In genomic region chr10:19979628-19980027, GRCh38 we compare ENCODE assay signal across 31 cellular contexts.
"Had no signal": no experiment of that assay in that cellular context is flagged by ENCODE, and none has a peak within 500 bp of the region (broad histone marks: within the 10 kb centered on the region; RNA-seq: fewer than 3 reads in every experiment).

No MANE protein-coding gene starts in this region.

- H3K4me3 ChIP-seq: cardiac muscle cell, coronary artery, dorsolateral prefrontal cortex, heart left ventricle, thoracic aorta, uterus had no signal

- FAIRE-seq: TTC549 had no signal

- H3K9me3 Mint-ChIP-seq: activated CD4-positive, alpha-beta T cell treated with anti-CD3 and anti-CD28 coated beads, Interleukin-2, amount 10 ng/mL, durations not matched to agents 24 days and 14 days; activated naive CD4-positive, alpha-beta T cell treated with anti-CD3 and anti-CD28 coated beads, Interleukin-2, amount 50 U/mL, for 24 hours; activated T-helper 2 cell treated with anti-CD3 and anti-CD28 coated beads, Interferon-gamma antibody, Interleukin-2, Interleukin-4, amounts not matched to agents 10 μg/mL and 5 μg/mL and 100 μg/mL, durations not matched to agents 14 hours and 24 hours and 36 hours; T-helper 1 cell treated with Interleukin-12 subunit alpha and Interleukin-12 subunit beta and Interleukin-4 antibody, amounts not matched to agents 30 μg/mL and 1 μg/mL, for 36 hours; type B pancreatic cell had no signal

- H3K36me3 Mint-ChIP-seq: activated CD4-positive, alpha-beta memory T cell treated with anti-CD3 and anti-CD28 coated beads for 36 hours; activated naive CD4-positive, alpha-beta T cell treated with anti-CD3 and anti-CD28 coated beads, Interleukin-2, amount 50 U/mL, for 24 hours; memory B cell; natural killer cell treated with Interleukin-12 subunit alpha and Interleukin-12 subunit beta and Interleukin-15 and Interleukin-18, amount 100 ng/mL, for 72 hours had no signal

- H3K27me3 Mint-ChIP-seq: activated CD4-positive, alpha-beta memory T cell treated with anti-CD3 and anti-CD28 coated beads for 36 hours; activated CD4-positive, alpha-beta T cell treated with anti-CD3 and anti-CD28 coated beads, Interleukin-2, amount 10 ng/mL, durations not matched to agents 24 days and 14 days; activated naive CD4-positive, alpha-beta T cell treated with anti-CD3 and anti-CD28 coated beads, Interleukin-2, amount 50 U/mL, for 24 hours; activated naive CD8-positive, alpha-beta T cell treated with anti-CD3 and anti-CD28 coated beads, Interleukin-2, amount 50 U/mL, for 24 hours; effector memory CD8-positive, alpha-beta T cell; memory B cell; natural killer cell treated with Interleukin-12 subunit alpha and Interleukin-12 subunit beta and Interleukin-15 and Interleukin-18, amount 100 ng/mL, for 72 hours; type B pancreatic cell had no signal

- H3K4me1 ChIP-seq: heart left ventricle, uterus had no signal

- H3K36me3 ChIP-seq: cardiac muscle cell, heart left ventricle, thoracic aorta, uterus, WERI-Rb-1 had no signal

- H3K27me3 ChIP-seq: cardiac muscle cell, dorsolateral prefrontal cortex, heart left ventricle, uterus had no signal

- H3K4me1 Mint-ChIP-seq: activated CD4-positive, alpha-beta T cell treated with anti-CD3 and anti-CD28 coated beads, Interleukin-2, amount 10 ng/mL, durations not matched to agents 24 days and 14 days; activated naive CD4-positive, alpha-beta T cell treated with anti-CD3 and anti-CD28 coated beads, Interleukin-2, amount 50 U/mL, for 24 hours; activated naive CD8-positive, alpha-beta T cell treated with anti-CD3 and anti-CD28 coated beads, Interleukin-2, amount 50 U/mL, for 24 hours; memory B cell had no signal

- DNase-seq: activated CD4-positive, alpha-beta memory T cell treated with anti-CD3 and anti-CD28 coated beads for 36 hours; activated CD4-positive, alpha-beta T cell treated with anti-CD3 and anti-CD28 coated beads, Interleukin-2, amount 10 ng/mL, durations not matched to agents 24 days and 14 days; activated CD4-positive, CD25-positive, alpha-beta regulatory T cell treated with anti-CD3 and anti-CD28 coated beads, Interleukin-2, amount 50 U/mL, for 72 hours; activated CD8-positive, alpha-beta memory T cell treated with anti-CD3 and anti-CD28 coated beads, Interleukin-2, amount 50 U/mL, for 48 hours; activated naive CD8-positive, alpha-beta T cell treated with anti-CD3 and anti-CD28 coated beads, Interleukin-2, amount 50 U/mL, for 24 hours; activated T-cell treated with anti-CD3 and anti-CD28 coated beads, Interleukin-2, amount 50 U/mL, for 48 hours; cerebellar nuclear complex; dorsolateral prefrontal cortex; effector memory CD8-positive, alpha-beta T cell; foreskin fibroblast; heart left ventricle; hypothalamus; immature natural killer cell; right cardiac atrium; stimulated activated CD4-positive, alpha-beta T cell treated with anti-CD3 and anti-CD28 coated beads, Interleukin-4, amount 100 ng/mL, for 1 hour; stimulated activated naive CD8-positive, alpha-beta T cell treated with anti-CD3 and anti-CD28 coated beads, Interleukin-15, Interleukin-2, amounts not matched to agents 100 U/mL and 50 U/mL, for 24 hours; SW 1271; T-helper 9 cell; uterus; WERI-Rb-1 had no signal

- H3K4me3 Mint-ChIP-seq: activated CD4-positive, alpha-beta memory T cell treated with anti-CD3 and anti-CD28 coated beads for 36 hours; activated CD4-positive, alpha-beta T cell treated with anti-CD3 and anti-CD28 coated beads, Interleukin-2, amount 10 ng/mL, durations not matched to agents 24 days and 14 days; activated naive CD4-positive, alpha-beta T cell treated with anti-CD3 and anti-CD28 coated beads, Interleukin-2, amount 50 U/mL, for 24 hours; activated naive CD8-positive, alpha-beta T cell treated with anti-CD3 and anti-CD28 coated beads, Interleukin-2, amount 50 U/mL, for 24 hours; effector memory CD8-positive, alpha-beta T cell; immature natural killer cell; memory B cell; natural killer cell treated with Interleukin-12 subunit alpha and Interleukin-12 subunit beta and Interleukin-15 and Interleukin-18, amount 100 ng/mL, for 72 hours; T-helper 1 cell treated with Interleukin-12 subunit alpha and Interleukin-12 subunit beta and Interleukin-4 antibody, amounts not matched to agents 30 μg/mL and 1 μg/mL, for 36 hours; type B pancreatic cell had no signal

- H3K9me3 ChIP-seq: thoracic aorta, uterus had no signal

- ATAC-seq: activated naive CD8-positive, alpha-beta T cell treated with anti-CD3 and anti-CD28 coated beads, Interleukin-2, amount 50 U/mL, for 24 hours; effector memory CD8-positive, alpha-beta T cell; esophagus mucosa; heart left ventricle; natural killer cell treated with Interleukin-12 subunit alpha and Interleukin-12 subunit beta and Interleukin-15 and Interleukin-18, amount 100 ng/mL, for 72 hours; right cardiac atrium; stimulated activated naive CD8-positive, alpha-beta T cell treated with anti-CD3 and anti-CD28 coated beads, Interleukin-15, Interleukin-2, amounts not matched to agents 100 U/mL and 50 U/mL, for 24 hours had no signal

- H3K27ac Mint-ChIP-seq: activated CD4-positive, alpha-beta memory T cell treated with anti-CD3 and anti-CD28 coated beads for 36 hours; activated CD4-positive, alpha-beta T cell treated with anti-CD3 and anti-CD28 coated beads, Interleukin-2, amount 10 ng/mL, durations not matched to agents 24 days and 14 days; activated naive CD4-positive, alpha-beta T cell treated with anti-CD3 and anti-CD28 coated beads, Interleukin-2, amount 50 U/mL, for 24 hours; activated naive CD8-positive, alpha-beta T cell treated with anti-CD3 and anti-CD28 coated beads, Interleukin-2, amount 50 U/mL, for 24 hours; activated T-helper 2 cell treated with anti-CD3 and anti-CD28 coated beads, Interferon-gamma antibody, Interleukin-2, Interleukin-4, amounts not matched to agents 10 μg/mL and 5 μg/mL and 100 μg/mL, durations not matched to agents 14 hours and 24 hours and 36 hours; effector memory CD8-positive, alpha-beta T cell; immature natural killer cell; memory B cell; T-helper 1 cell treated with Interleukin-12 subunit alpha and Interleukin-12 subunit beta and Interleukin-4 antibody, amounts not matched to agents 30 μg/mL and 1 μg/mL, for 36 hours; type B pancreatic cell had no signal

- H3K27ac ChIP-seq: cardiac muscle cell, coronary artery, heart left ventricle, thoracic aorta, uterus, WERI-Rb-1 had no signal
